Comparison of ENCODE assay signal across 2 cellular contexts in the genomic region with DNA sequence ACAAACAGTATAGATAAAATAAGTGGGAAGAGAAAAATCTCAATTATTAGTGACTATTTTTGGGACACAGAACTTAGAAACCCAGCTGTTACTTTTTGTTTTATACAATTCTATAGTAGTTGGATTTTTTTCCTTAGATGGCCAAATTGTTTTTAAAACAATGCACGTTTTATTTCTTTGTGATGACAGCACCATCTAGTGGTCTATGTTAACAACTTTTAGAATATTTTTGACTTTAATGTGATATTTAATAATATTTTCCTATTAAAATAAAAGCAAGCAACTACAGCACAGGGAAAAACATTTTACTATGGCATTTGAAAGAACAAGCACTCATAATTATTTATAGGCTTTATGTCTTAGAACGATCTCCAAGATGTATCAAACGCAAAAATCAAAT.
TF ChIP-seq lines count a peak whose summit lies in the region.

No MANE protein-coding gene starts in this region.

TF ChIP-seq in HCT116, 20 proteins besides CTCF, POLR2A, EP300 and RAD21 (continued from another document):
- TF ChIP-seq ZNF274 (IDR thresholded peaks at IDR 0.05; ENCODE audit: low read depth, low read length) (no peak), EZH2 (IDR thresholded peaks at IDR 0.05) (no peak), SIN3A (IDR thresholded peaks at IDR 0.05; ENCODE audit: low read depth) (no peak), SP1 (IDR thresholded peaks at IDR 0.05; ENCODE audit: low read depth) (no peak), ZBTB33 (IDR thresholded peaks at IDR 0.05; ENCODE audit: extremely low read depth, insufficient replicate concordance, low read length) (no peak), EGR1 (IDR thresholded peaks at IDR 0.05; ENCODE audit: low read depth) (no peak), EZH2phosphoT487 (IDR thresholded peaks at IDR 0.05; ENCODE audit: borderline replicate concordance) (no peak), JUND (IDR thresholded peaks at IDR 0.05) (no peak), SRF (IDR thresholded peaks at IDR 0.05; ENCODE audit: low read depth) (no peak), CEBPB (IDR thresholded peaks at IDR 0.05; ENCODE audit: low read depth) (no peak), ELF1 (IDR thresholded peaks at IDR 0.05; ENCODE audit: borderline replicate concordance, low read depth) (no peak), YY1 (IDR thresholded peaks at IDR 0.05; ENCODE audit: extremely low read depth, insufficient replicate concordance, low read depth, low read length) (no peak)
- TF ChIP-seq, protein P1, sequence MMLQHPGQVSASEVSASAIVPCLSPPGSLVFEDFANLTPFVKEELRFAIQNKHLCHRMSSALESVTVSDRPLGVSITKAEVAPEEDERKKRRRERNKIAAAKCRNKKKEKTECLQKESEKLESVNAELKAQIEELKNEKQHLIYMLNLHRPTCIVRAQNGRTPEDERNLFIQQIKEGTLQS (IDR thresholded peaks at IDR 0.05) = no peak

TF ChIP-seq in WTC11, 78 proteins besides CTCF, POLR2A, EP300 and RAD21 (continued from another document):
- no peak for TF ChIP-seq USF2 (CRISPR knock-in tag; IDR thresholded peaks at IDR 0.05)
- no peak for TF ChIP-seq ATF6 (CRISPR knock-in tag; IDR thresholded peaks at IDR 0.05)
- no peak for TF ChIP-seq ZNF423 (CRISPR knock-in tag; IDR thresholded peaks at IDR 0.05)
- TF ChIP-seq ZNF425 (CRISPR knock-in tag; conservative IDR thresholded peaks at IDR 0.05) = no peak
- TF ChIP-seq ZNF121 (CRISPR knock-in tag; IDR thresholded peaks at IDR 0.05) = no peak
- no peak for TF ChIP-seq GABPB1 (CRISPR knock-in tag; IDR thresholded peaks at IDR 0.05)
- TF ChIP-seq PRDM15 (CRISPR knock-in tag; IDR thresholded peaks at IDR 0.05) = no peak
